ENCODE assay signal across 27 cellular contexts in genomic region chr20:42003380-42003779, GRCh38.
"Had no signal": no experiment of that assay in that cellular context is flagged by ENCODE, and none has a peak within 500 bp of the region (broad histone marks: within the 10 kb centered on the region; RNA-seq: fewer than 3 reads in every experiment).

No MANE protein-coding gene starts in this region.

- H3K4me1 ChIP-seq: stomach, suprapubic skin, testis, thyroid gland, tibial artery, tibial nerve, transverse colon, upper lobe of left lung, upper lobe of right lung, uterus, vagina had no signal

- ATAC-seq: stimulated activated effector memory CD8-positive, alpha-beta T cell treated with anti-CD3 and anti-CD28 coated beads, Interleukin-12 subunit alpha, Interleukin-12 subunit beta, amount 100 ng/mL, for 72 hours; stimulated activated memory B cell treated with anti-CD40 and anti-IgM and Interleukin-4, amounts not matched to agents 10 μg/mL and 1 μg/mL and 100 μg/mL, for 72 hours; stimulated activated naive B cell treated with anti-CD40 and anti-IgM and Interleukin-4, amounts not matched to agents 10 μg/mL and 1 μg/mL and 100 μg/mL, for 72 hours; stimulated activated naive CD8-positive, alpha-beta T cell treated with anti-CD3 and anti-CD28 coated beads, Interleukin-15, amount 100 ng/mL, for 72 hours; stimulated activated naive CD8-positive, alpha-beta T cell treated with anti-CD3 and anti-CD28 coated beads, Interleukin-15, Interleukin-2, amounts not matched to agents 100 U/mL and 50 U/mL, for 24 hours; upper lobe of right lung had no signal

- H3K36me3 ChIP-seq: stomach, suprapubic skin, thoracic aorta, thyroid gland, tibial artery, tibial nerve, transverse colon, upper lobe of left lung, upper lobe of right lung, uterus, vagina had no signal

- H3K9me3 ChIP-seq: suprapubic skin, testis, thoracic aorta, thyroid gland, transverse colon, upper lobe of right lung, vagina had no signal

- H3K4me3 ChIP-seq: stomach, suprapubic skin, testis, thoracic aorta, thyroid gland, tibial artery, tibial nerve, transverse colon, upper lobe of left lung, upper lobe of right lung, uterus, vagina had no signal

- FAIRE-seq: urothelium cell line had no signal

- DNase-seq: stimulated activated CD4-positive, alpha-beta T cell treated with anti-CD3 and anti-CD28 coated beads, Interleukin-2, amount 100 ng/mL, for 48 hours; stimulated activated CD4-positive, alpha-beta T cell treated with anti-CD3 and anti-CD28 coated beads, Interleukin-4, amount 100 ng/mL, for 1 hour; stimulated activated CD4-positive, alpha-beta T cell treated with anti-CD3 and anti-CD28 coated beads, Interleukin-4, amount 100 ng/mL, for 24 hours; stimulated activated CD4-positive, alpha-beta T cell treated with anti-CD3 and anti-CD28 coated beads, Interleukin-4, amount 100 ng/mL, for 4 hours; stimulated activated CD8-positive, alpha-beta memory T cell treated with anti-CD3 and anti-CD28 coated beads, Interleukin-4, amount 100 ng/mL, for 48 hours; stimulated activated naive B cell treated with anti-CD40 and anti-IgM and Interleukin-4, amounts not matched to agents 10 μg/mL and 1 μg/mL and 100 μg/mL, for 72 hours; stimulated activated naive CD4-positive, alpha-beta T cell; stimulated activated naive CD4-positive, alpha-beta T cell treated with Interleukin-2 at 50 U/mL for 16 hours; stimulated activated naive CD8-positive, alpha-beta T cell treated with anti-CD3 and anti-CD28 coated beads, Interleukin-15, amount 100 ng/mL, for 72 hours; stimulated activated naive CD8-positive, alpha-beta T cell treated with anti-CD3 and anti-CD28 coated beads, Interleukin-15, Interleukin-2, amounts not matched to agents 100 U/mL and 50 U/mL, for 24 hours; stomach; substantia nigra; testis; thyroid gland; tibial artery; transverse colon; trophoblast cell; upper lobe of left lung; upper lobe of right lung; uterus had no signal

- H3K27ac ChIP-seq: stomach, suprapubic skin, testis, thoracic aorta, thyroid gland, tibial artery, tibial nerve, transverse colon, upper lobe of left lung, upper lobe of right lung, uterus, vagina had no signal

- H3K27me3 ChIP-seq: suprapubic skin, testis, thyroid gland, tibial artery, tibial nerve, transverse colon, upper lobe of left lung, uterus, vagina had no signal
